Comparison of ENCODE assay signal across 8 cellular contexts in the genomic region with DNA sequence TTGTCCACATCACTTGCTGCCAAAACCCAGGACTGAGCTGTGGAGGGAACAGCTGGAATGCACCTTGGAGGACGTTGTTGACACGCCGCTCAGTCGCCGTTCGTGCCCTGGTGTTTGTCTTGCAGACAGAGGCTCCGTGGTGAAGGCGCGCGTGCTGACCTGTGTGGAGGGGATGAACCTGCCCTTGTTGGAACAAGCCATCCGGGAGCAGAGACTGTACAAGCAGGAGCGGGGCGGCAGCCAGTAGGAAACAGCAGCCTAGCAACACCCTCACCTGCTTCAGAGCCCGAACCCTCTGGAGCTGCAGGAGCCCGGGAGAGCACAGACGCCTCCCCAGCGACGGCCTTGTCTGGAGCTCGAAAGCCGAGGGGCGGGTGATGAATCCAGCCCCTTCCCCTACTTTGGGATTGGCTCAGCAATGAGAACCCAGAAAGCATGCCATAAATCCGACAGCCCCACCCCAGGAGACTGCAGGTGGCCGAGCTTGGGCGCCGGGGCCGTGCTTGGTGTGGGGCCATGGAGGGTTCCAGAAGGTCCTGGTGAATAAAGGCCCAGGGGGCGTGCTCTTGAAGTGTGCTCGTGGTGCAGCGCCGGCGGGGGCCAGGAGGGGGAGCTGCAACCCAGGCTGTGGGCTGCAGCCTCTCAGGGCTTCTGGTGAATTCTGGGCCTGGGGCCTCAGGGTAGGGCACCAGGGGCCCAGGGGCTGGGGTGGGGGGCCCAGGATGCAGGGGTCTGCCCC. TPM values are rescaled to one million over a fixed set of nuclear protein-coding genes. Genes with fewer than 3 reads are reported as not detected.
DNase-seq lines count a peak whose midpoint lies in the region; ATAC-seq and TF ChIP-seq lines count a peak whose summit lies in the region.

No MANE protein-coding gene starts in this region.

- H3K9me3 ChIP-seq in naive thymus-derived CD4-positive, alpha-beta T cell (ENCODE audit: control insufficient read depth in 2 of 3, low read length in 3 of 3) = no peaks in the 10 kb centered on the region
- H3K9me3 ChIP-seq in thyroid gland = no peaks in the 10 kb centered on the region

- peaks cover 9 to 12% of the 10 kb centered on the region in 2 donors for H3K4me1 ChIP-seq in naive thymus-derived CD4-positive, alpha-beta T cell (ENCODE audit: control insufficient read depth in 2 of 2, insufficient read depth in 2 of 2, low read length in 2 of 2)
- peaks cover 0 to 7% of the 10 kb centered on the region in 2 donors for H3K4me1 ChIP-seq in thyroid gland

- peak in 5 of 6 experiments; percentile 38 to 76 (median 52) for TF ChIP-seq CTCF in thyroid gland (IDR thresholded peaks at IDR 0.05)

- no peak overlapping the region for H3K27ac Mint-ChIP-seq in activated CD4-positive, alpha-beta T cell treated with anti-CD3 and anti-CD28 coated beads, Interleukin-2, amount 10 ng/mL, durations not matched to agents 7 days and 5 days
- peak overlapping the region in 1 of 9 donors; percentile 43 for H3K27ac Mint-ChIP-seq in naive thymus-derived CD4-positive, alpha-beta T cell

- POLR2A ChIA-PET in activated CD4-positive, alpha-beta T cell treated with anti-CD3 and anti-CD28 coated beads, Interleukin-2, amount 10 ng/mL, durations not matched to agents 7 days and 5 days (lab: Charles Lee) = interaction anchor here (0.5 kb wide), 1 partner anchor 383 kb away, joined by 3 read pairs; no protein-coding TSS in a partner anchor
- POLR2A ChIA-PET in naive thymus-derived CD4-positive, alpha-beta T cell (lab: Charles Lee) = interaction anchor here (0.5 kb wide), 1 partner anchor 142 kb away, joined by 3 read pairs; no protein-coding TSS in a partner anchor

- no peak overlapping the region for H3K4me3 ChIP-seq in naive thymus-derived CD4-positive, alpha-beta T cell (ENCODE audit: low read length)
- H3K4me3 ChIP-seq in thyroid gland (replicated peaks in 1 of 3) = no peak overlapping the region

- no peak overlapping the region for H3K4me3 Mint-ChIP-seq in activated CD4-positive, alpha-beta T cell treated with anti-CD3 and anti-CD28 coated beads, Interleukin-2, amount 10 ng/mL, durations not matched to agents 7 days and 5 days
- no peak overlapping the region for H3K4me3 Mint-ChIP-seq in naive thymus-derived CD4-positive, alpha-beta T cell

- H3K4me1 Mint-ChIP-seq in activated CD4-positive, alpha-beta T cell treated with anti-CD3 and anti-CD28 coated beads, Interleukin-2, amount 10 ng/mL, durations not matched to agents 7 days and 5 days = peaks cover 20% of the 10 kb centered on the region
- H3K4me1 Mint-ChIP-seq in naive thymus-derived CD4-positive, alpha-beta T cell = peaks cover 14 to 25% (median 14%) of the 10 kb centered on the region in 7 donors

- H3K27ac ChIP-seq in naive thymus-derived CD4-positive, alpha-beta T cell (ENCODE audit: low read depth, low read length) = no peak overlapping the region
- peak overlapping the region in 1 of 3 donors; percentile 17 for H3K27ac ChIP-seq in thyroid gland

- no peaks in the 10 kb centered on the region for H3K36me3 ChIP-seq in naive thymus-derived CD4-positive, alpha-beta T cell (ENCODE audit: control insufficient read depth in 2 of 3, insufficient read depth in 3 of 3, low read length in 3 of 3)
- no peaks in the 10 kb centered on the region for H3K36me3 ChIP-seq in thyroid gland

- DNase-seq in GDM1 (lab: John Stamatoyannopoulos, UW) (peak; percentile 60), M059J (ENCODE audit: low read depth) (peak; percentile 30), thyroid gland (peak; percentile 71 to 83)
- peak; percentile 71 for DNase-seq in activated CD4-positive, alpha-beta T cell treated with anti-CD3 and anti-CD28 coated beads, Interleukin-2, amount 10 ng/mL, durations not matched to agents 7 days and 5 days
- peak; percentile 54 for DNase-seq in effector CD4-positive, alpha-beta T cell
- DNase-seq in naive thymus-derived CD4-positive, alpha-beta T cell = peak; percentile 27 to 76 (median 56)

- CTCF ChIA-PET in activated CD4-positive, alpha-beta T cell treated with anti-CD3 and anti-CD28 coated beads, Interleukin-2, amount 10 ng/mL, durations not matched to agents 7 days and 5 days (lab: Charles Lee) = interaction anchor here (0.6 to 6.2 kb wide), 15 partner anchors 10 to 299 kb away, joined by 3 to 31 read pairs (median 3); a partner anchor contains a TSS
- CTCF ChIA-PET in naive thymus-derived CD4-positive, alpha-beta T cell (lab: Charles Lee) = interaction anchor here (1.0 to 2.9 kb wide), 7 partner anchors 10 to 427 kb away, joined by 3 to 12 read pairs (median 3); a partner anchor contains a TSS

- no peak for TF ChIP-seq POLR2A in thyroid gland (IDR thresholded peaks at IDR 0.05)

- ATAC-seq in naive thymus-derived CD4-positive, alpha-beta T cell = peak; percentile 77
- ATAC-seq in GM21390 (IDR thresholded peaks at IDR 0.05; ENCODE audit: unreplicated experiment) (no peak), HG02885 (IDR thresholded peaks at IDR 0.05; ENCODE audit: poor library complexity, unreplicated experiment) (no peak)

- H3K27me3 Mint-ChIP-seq in activated CD4-positive, alpha-beta T cell treated with anti-CD3 and anti-CD28 coated beads, Interleukin-2, amount 10 ng/mL, durations not matched to agents 7 days and 5 days = no peaks in the 10 kb centered on the region
- no peaks in the 10 kb centered on the region for H3K27me3 Mint-ChIP-seq in naive thymus-derived CD4-positive, alpha-beta T cell

- intact Hi-C loops in naive thymus-derived CD4-positive, alpha-beta T cell (cut with micrococcal nuclease) = loop anchor here in 1 of 2 donors (1.0 kb wide), 1 partner anchor 299 kb away; no protein-coding TSS in a partner anchor
- intact Hi-C loops in thyroid gland (cut with DNase I) = loop anchor here (10.0 kb wide), 1 partner anchor 275 kb away; no protein-coding TSS in a partner anchor

- H3K27me3 ChIP-seq in naive thymus-derived CD4-positive, alpha-beta T cell (ENCODE audit: control insufficient read depth in 2 of 2, insufficient read depth in 2 of 2, low read length in 2 of 2) = no peaks in the 10 kb centered on the region
- H3K27me3 ChIP-seq in thyroid gland = no peaks in the 10 kb centered on the region

- no peaks in the 10 kb centered on the region for H3K9me3 Mint-ChIP-seq in activated CD4-positive, alpha-beta T cell treated with anti-CD3 and anti-CD28 coated beads, Interleukin-2, amount 10 ng/mL, durations not matched to agents 7 days and 5 days
- peaks cover 0 to under 1% (median 0%) of the 10 kb centered on the region in 11 donors for H3K9me3 Mint-ChIP-seq in naive thymus-derived CD4-positive, alpha-beta T cell

- WGBS in thyroid gland, 2 donors = 46 to 52% methylated on average over 11 to 29 of the region's 31 CpGs

- H3K36me3 Mint-ChIP-seq in activated CD4-positive, alpha-beta T cell treated with anti-CD3 and anti-CD28 coated beads, Interleukin-2, amount 10 ng/mL, durations not matched to agents 7 days and 5 days (ENCODE audit: low read depth) = no peaks in the 10 kb centered on the region
- peaks cover 0 to 3% (median 0%) of the 10 kb centered on the region in 5 donors for H3K36me3 Mint-ChIP-seq in naive thymus-derived CD4-positive, alpha-beta T cell

RNA-seq across cellular contexts. Expression of a gene that starts 0.5 kb away (rescaled TPM):
- 0.30 and 1.6 TPM in 2 replicates for total RNA-seq in M059J (2014; rRNA removed; shearing (Covaris generic))
- total RNA-seq in activated CD4-positive, alpha-beta T cell treated with anti-CD3 and anti-CD28 coated beads, Interleukin-2, amount 10 ng/mL, durations not matched to agents 7 days and 5 days = 1 to 10 TPM; 6.9 to 7.1 TPM
- total RNA-seq in naive thymus-derived CD4-positive, alpha-beta T cell = 1 to 10 TPM; 6.9 to 9.9 (median 9.1) TPM
- under 1 TPM; 0.28 to 0.55 TPM for polyA plus RNA-seq in naive thymus-derived CD4-positive, alpha-beta T cell
- 1 to 10 TPM; 3.1 to 9.7 (median 9.3) TPM for total RNA-seq in thyroid gland

RNA-seq across cellular contexts. Expression of a gene that starts 21.1 kb away (rescaled TPM):
- total RNA-seq in M059J (2014; rRNA removed; shearing (Covaris generic)) = 8.0 and 14.3 TPM in 2 replicates
- total RNA-seq in activated CD4-positive, alpha-beta T cell treated with anti-CD3 and anti-CD28 coated beads, Interleukin-2, amount 10 ng/mL, durations not matched to agents 7 days and 5 days = 10 to 100 TPM; 12.5 to 17.1 TPM
- 10 to 100 TPM; 13.1 to 20.1 (median 13.8) TPM for total RNA-seq in naive thymus-derived CD4-positive, alpha-beta T cell
- polyA plus RNA-seq in naive thymus-derived CD4-positive, alpha-beta T cell = 10 to 100 TPM; 12.8 to 16.0 TPM
- total RNA-seq in thyroid gland = 10 to 100 TPM in 3 of 4 donors, 1 to 10 TPM in 1; 9.5 to 24.2 (median 15.3) TPM

RNA-seq across cellular contexts. Expression of a gene that starts 21.2 kb away (rescaled TPM):
- 16.7 and 22.4 TPM in 2 replicates for total RNA-seq in M059J (2014; rRNA removed; shearing (Covaris generic))
- total RNA-seq in activated CD4-positive, alpha-beta T cell treated with anti-CD3 and anti-CD28 coated beads, Interleukin-2, amount 10 ng/mL, durations not matched to agents 7 days and 5 days = 10 to 100 TPM; 27.8 to 34.7 TPM
- 10 to 100 TPM; 22.8 to 35.0 (median 33.5) TPM for total RNA-seq in naive thymus-derived CD4-positive, alpha-beta T cell
- polyA plus RNA-seq in naive thymus-derived CD4-positive, alpha-beta T cell = 10 to 100 TPM; 12.5 to 25.5 TPM
- 100 to 1,000 TPM in 1 of 4 donors, 10 to 100 TPM in 3; 59.6 to 102 (median 75.5) TPM for total RNA-seq in thyroid gland

RNA-seq across cellular contexts. Expression of a gene that starts 26.9 kb away (rescaled TPM):
- not detected in 2 replicates for total RNA-seq in M059J (2014; rRNA removed; shearing (Covaris generic))
- under 1 TPM; 0.02 to 0.05 TPM for total RNA-seq in activated CD4-positive, alpha-beta T cell treated with anti-CD3 and anti-CD28 coated beads, Interleukin-2, amount 10 ng/mL, durations not matched to agents 7 days and 5 days
- 1 to 10 TPM in 2 of 5 experiments, under 1 TPM in 3; 0.07 to 2.7 (median 0.39) TPM for total RNA-seq in naive thymus-derived CD4-positive, alpha-beta T cell
- polyA plus RNA-seq in naive thymus-derived CD4-positive, alpha-beta T cell = under 1 TPM in 1 of 2 donors, not detected in 1; 0.08 TPM
- 10 to 100 TPM; 14.8 to 33.4 (median 23.3) TPM for total RNA-seq in thyroid gland

RNA-seq across cellular contexts. Expression of a gene that starts 59.3 kb away (rescaled TPM):
- 14.4 and 18.7 TPM in 2 replicates for total RNA-seq in M059J (2014; rRNA removed; shearing (Covaris generic))
- total RNA-seq in activated CD4-positive, alpha-beta T cell treated with anti-CD3 and anti-CD28 coated beads, Interleukin-2, amount 10 ng/mL, durations not matched to agents 7 days and 5 days = 10 to 100 TPM; 21.7 to 23.5 TPM
- 10 to 100 TPM; 19.9 to 48.1 (median 29.0) TPM for total RNA-seq in naive thymus-derived CD4-positive, alpha-beta T cell
- polyA plus RNA-seq in naive thymus-derived CD4-positive, alpha-beta T cell = 1 to 10 TPM; 2.5 to 7.2 TPM
- 10 to 100 TPM; 41.7 to 49.7 (median 43.4) TPM for total RNA-seq in thyroid gland
